ENCODE assay signal across 1 cellular context in the genomic region with DNA sequence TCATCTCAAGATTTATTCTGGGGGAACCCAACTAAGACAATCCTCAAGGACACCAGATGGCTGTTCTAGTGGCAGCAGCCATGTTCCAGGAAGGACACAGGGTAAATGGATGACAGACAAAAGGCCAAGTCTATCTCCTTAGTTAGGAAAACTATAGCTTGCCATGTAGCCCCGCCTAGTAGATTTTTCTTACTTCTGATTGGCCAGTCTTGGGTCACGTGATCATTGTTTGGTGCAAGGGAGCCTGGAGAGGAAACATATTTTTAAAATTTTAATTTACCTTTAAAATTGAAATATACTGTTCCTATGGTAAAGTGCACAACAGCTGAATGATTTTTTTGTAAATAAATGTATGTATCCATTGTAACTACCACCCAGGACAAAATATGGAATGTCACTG.
TF ChIP-seq lines count a peak whose summit lies in the region.

No MANE protein-coding gene starts in this region.

TF ChIP-seq in GM12878, 131 proteins besides CTCF, POLR2A, EP300 and RAD21:
- TF ChIP-seq, protein P1, sequence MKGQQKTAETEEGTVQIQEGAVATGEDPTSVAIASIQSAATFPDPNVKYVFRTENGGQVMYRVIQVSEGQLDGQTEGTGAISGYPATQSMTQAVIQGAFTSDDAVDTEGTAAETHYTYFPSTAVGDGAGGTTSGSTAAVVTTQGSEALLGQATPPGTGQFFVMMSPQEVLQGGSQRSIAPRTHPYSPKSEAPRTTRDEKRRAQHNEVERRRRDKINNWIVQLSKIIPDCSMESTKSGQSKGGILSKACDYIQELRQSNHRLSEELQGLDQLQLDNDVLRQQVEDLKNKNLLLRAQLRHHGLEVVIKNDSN (IDR thresholded peaks at IDR 0.05; ENCODE audit: borderline replicate concordance, extremely low read length, insufficient read depth, low read depth, low read length), result peak; percentile 9
- TF ChIP-seq CBX3 (IDR thresholded peaks at IDR 0.05; ENCODE audit: borderline replicate concordance, low read depth), result no peak
- TF ChIP-seq RAD51 (IDR thresholded peaks at IDR 0.05), result peak; percentile 85
